Comparison of ENCODE assay signal across 31 cellular contexts in the genomic region with DNA sequence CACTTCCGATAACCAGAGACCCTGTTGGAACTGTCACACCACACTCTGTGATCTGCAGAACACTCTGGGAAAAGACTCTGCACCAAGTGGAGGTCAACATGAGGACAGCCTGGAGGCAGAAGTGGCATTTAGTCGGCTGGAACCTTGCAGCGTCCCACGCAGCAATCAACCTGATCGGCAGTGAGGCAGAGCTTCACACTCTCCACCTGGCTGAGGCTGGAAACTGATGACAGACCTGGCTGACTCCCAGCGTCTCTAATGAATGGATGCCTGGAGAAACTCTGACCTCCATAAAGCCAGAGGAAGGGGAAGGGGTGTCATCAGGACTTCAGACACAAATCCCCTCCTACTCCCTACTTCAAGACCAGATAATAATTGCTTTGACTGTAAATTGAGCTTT. TPM values are rescaled to one million over a fixed set of nuclear protein-coding genes. Genes with fewer than 3 reads are reported as not detected.
"Had no signal": no experiment of that assay in that cellular context is flagged by ENCODE, and none has a peak within 500 bp of the region (broad histone marks: within the 10 kb centered on the region; RNA-seq: fewer than 3 reads in every experiment).

No MANE protein-coding gene starts in this region.

- H3K9me3 Mint-ChIP-seq: activated CD4-positive, alpha-beta T cell treated with anti-CD3 and anti-CD28 coated beads, Interleukin-2, amount 10 ng/mL, durations not matched to agents 7 days and 5 days; activated naive CD4-positive, alpha-beta T cell treated with anti-CD3 and anti-CD28 coated beads for 36 hours; activated naive CD4-positive, alpha-beta T cell treated with anti-CD3 and anti-CD28 coated beads, Interleukin-2, amount 50 U/mL, for 72 hours; activated T-cell treated with anti-CD3 and anti-CD28 coated beads, Interleukin-2, amount 50 U/mL, for 4 hours; activated T-helper 1 cell treated with anti-CD3 and anti-CD28 coated beads, Interleukin-12 subunit alpha, Interleukin-12 subunit beta, Interleukin-2, Interleukin-4 antibody, amounts not matched to agents 30 ng/mL and 10 ng/mL and 1 ng/mL, durations not matched to agents 14 hours and 24 hours and 36 hours had no signal

- H3K27me3 Mint-ChIP-seq: activated CD4-positive, alpha-beta T cell treated with anti-CD3 and anti-CD28 coated beads, Interleukin-2, amount 10 ng/mL, durations not matched to agents 7 days and 5 days had no signal

- H3K4me1 ChIP-seq: SJCRH30 had no signal

- H3K27ac Mint-ChIP-seq: activated CD4-positive, alpha-beta T cell treated with anti-CD3 and anti-CD28 coated beads, Interleukin-2, amount 10 ng/mL, durations not matched to agents 7 days and 5 days; activated CD8-positive, alpha-beta T cell treated with anti-CD3 and anti-CD28 coated beads, Interleukin-2, amount 10 ng/mL, durations not matched to agents 7 days and 5 days; activated naive CD4-positive, alpha-beta T cell treated with anti-CD3 and anti-CD28 coated beads for 36 hours; activated naive CD4-positive, alpha-beta T cell treated with anti-CD3 and anti-CD28 coated beads, Interleukin-2, amount 50 U/mL, for 72 hours; activated T-helper 1 cell treated with anti-CD3 and anti-CD28 coated beads, Interleukin-12 subunit alpha, Interleukin-12 subunit beta, Interleukin-2, Interleukin-4 antibody, amounts not matched to agents 30 ng/mL and 10 ng/mL and 1 ng/mL, durations not matched to agents 14 hours and 24 hours and 36 hours had no signal

- H3K27ac ChIP-seq: brain microvascular endothelial cell, KMS-11, SJCRH30, SK-N-MC had no signal

- ATAC-seq: activated CD8-positive, alpha-beta T cell treated with anti-CD3 and anti-CD28 coated beads, Interleukin-2, amount 10 ng/mL, durations not matched to agents 7 days and 5 days; activated naive CD4-positive, alpha-beta T cell treated with anti-CD3 and anti-CD28 coated beads, Interleukin-2, amount 50 U/mL, for 72 hours; activated T-cell treated with anti-CD3 and anti-CD28 coated beads, Interleukin-2, amount 50 U/mL, for 4 hours; Panc1 had no signal

- H3K9ac ChIP-seq: KMS-11 had no signal

- H3K9me3 ChIP-seq: SJCRH30 had no signal

- H3K4me3 ChIP-seq: SJCRH30, SK-N-MC had no signal

- H3K4me2 ChIP-seq: KMS-11 had no signal

- H3K4me3 Mint-ChIP-seq: activated CD4-positive, alpha-beta T cell treated with anti-CD3 and anti-CD28 coated beads, Interleukin-2, amount 10 ng/mL, durations not matched to agents 7 days and 5 days; activated CD8-positive, alpha-beta T cell treated with anti-CD3 and anti-CD28 coated beads, Interleukin-2, amount 10 ng/mL, durations not matched to agents 7 days and 5 days; activated naive CD4-positive, alpha-beta T cell treated with anti-CD3 and anti-CD28 coated beads for 36 hours; activated T-cell treated with anti-CD3 and anti-CD28 coated beads, Interleukin-2, amount 50 U/mL, for 4 hours; activated T-helper 1 cell treated with anti-CD3 and anti-CD28 coated beads, Interleukin-12 subunit alpha, Interleukin-12 subunit beta, Interleukin-2, Interleukin-4 antibody, amounts not matched to agents 30 ng/mL and 10 ng/mL and 1 ng/mL, durations not matched to agents 14 hours and 24 hours and 36 hours had no signal

- H3K27me3 ChIP-seq: brain microvascular endothelial cell, SJCRH30 had no signal

- DNase-seq: activated CD4-positive, alpha-beta T cell treated with anti-CD3 and anti-CD28 coated beads, Interleukin-2, amount 10 ng/mL, durations not matched to agents 7 days and 5 days; activated CD4-positive, alpha-beta T cell treated with anti-CD3 and anti-CD28 coated beads, Interleukin-2, amount 50 U/mL, for 48 hours; activated CD8-positive, alpha-beta memory T cell treated with anti-CD3 and anti-CD28 coated beads, Interleukin-2, amount 50 U/mL, for 4 hours; activated CD8-positive, alpha-beta T cell treated with anti-CD3 and anti-CD28 coated beads, Interleukin-2, amount 10 ng/mL, durations not matched to agents 7 days and 5 days; activated gamma-delta T cell treated with Interleukin-2 at 50 U/mL for 16 hours; activated naive CD4-positive, alpha-beta T cell treated with anti-CD3 and anti-CD28 coated beads for 36 hours; activated T-cell treated with anti-CD3 and anti-CD28 coated beads for 4 hours; activated T-cell treated with anti-CD3 and anti-CD28 coated beads, Interleukin-2, amount 50 U/mL, for 4 hours; anterior cingulate cortex; brain microvascular endothelial cell; central memory CD4-positive, alpha-beta T cell; MM.1S; MV-4-11; NCI-H1092; NCI-H1436 treated with DMSO at 0.1 percent for 48 hours; NCI-H1694 treated with DMSO at 0.1 percent for 48 hours; NCI-H2029 treated with DMSO at 0.1 percent for 48 hours; NCI-H2107; NCI-H2171; NCI-H226; NCI-H524 treated with DMSO at 0.1 percent for 48 hours; SHP77; SJCRH30; T1000 had no signal

RNA-seq across cellular contexts. Expression of a gene that starts 25.1 kb away (rescaled TPM):
- total RNA-seq: activated naive CD4-positive, alpha-beta T cell treated with anti-CD3 and anti-CD28 coated beads for 36 hours; NCI-H460; RPMI7951 had no signal
